ENCODE assay signal across 12 cellular contexts in genomic region chr6:82553863-82554531, GRCh38.
DNase-seq lines count a peak whose midpoint lies in the region; ATAC-seq and TF ChIP-seq lines count a peak whose summit lies in the region.
"Had no signal": no experiment of that assay in that cellular context is flagged by ENCODE, and none has a peak within 500 bp of the region (broad histone marks: within the 10 kb centered on the region; RNA-seq: fewer than 3 reads in every experiment).

No MANE protein-coding gene starts in this region.

- no peak overlapping the region for H4K91ac ChIP-seq in neuronal stem cell (ENCODE audit: low read depth, low read length, poor library complexity)

- no peaks in the 10 kb centered on the region for H3K27me3 ChIP-seq in GM23338 (ENCODE audit: insufficient read depth)
- H3K27me3 ChIP-seq in neuronal stem cell (ENCODE audit: control insufficient read depth in 3 of 3, insufficient read depth in 3 of 3, low read depth in 1 of 3, low read length in 3 of 3) = no peaks in the 10 kb centered on the region
- H3K27me3 ChIP-seq in H7 (ENCODE audit: control insufficient read depth, insufficient read depth, low read length) = no peaks in the 10 kb centered on the region

- H3K9me3 Mint-ChIP-seq in GM23338 (peaks cover 13% of the 10 kb centered on the region; the same call in 2 of the 3 replicates), progenitor cell of endocrine pancreas (ENCODE audit: low read depth) (peaks cover 7% of the 10 kb centered on the region)

- no peak overlapping the region for H3K9ac ChIP-seq in neuronal stem cell (ENCODE audit: low read depth, low read length, poor library complexity)
- H3K9ac ChIP-seq: GM23248 had no signal

- H3K9me3 ChIP-seq in neuronal stem cell (replicated peaks in 1 of 2; ENCODE audit: control insufficient read depth in 2 of 2, insufficient read depth in 1 of 2, low read depth in 1 of 2, low read length in 2 of 2) = no peaks in the 10 kb centered on the region
- H3K9me3 ChIP-seq: HAP-1 had no signal

- H2AFZ ChIP-seq in GM23338 (0 out of 2 replicates have a peak overlapping the region, but pooled peaks have one; percentile 14), neuronal stem cell (ENCODE audit: low read length) (no peak overlapping the region)
- H2AFZ ChIP-seq: GM23248 had no signal

- no peak overlapping the region for H3K18ac ChIP-seq in neuronal stem cell (ENCODE audit: low read length)

- H3F3A ChIP-seq in GM23338 (replicated peaks; ENCODE audit: low read depth) = no peaks in the 10 kb centered on the region

- no peak overlapping the region for H3K23ac ChIP-seq in neuronal stem cell (ENCODE audit: low read depth, low read length, poor library complexity)

- no peak overlapping the region for H3K27ac ChIP-seq in GM23338 (ENCODE audit: low read depth)
- peak overlapping the region; percentile 10 for H3K27ac ChIP-seq in neuronal stem cell (replicated peaks; ENCODE audit: low read length)
- H3K27ac ChIP-seq: GM23248, HL-60 had no signal

- no peak overlapping the region for H3K27ac Mint-ChIP-seq in GM23338
- H3K27ac Mint-ChIP-seq in progenitor cell of endocrine pancreas = no peak overlapping the region
- H3K27ac Mint-ChIP-seq: CD8-positive, alpha-beta memory T cell had no signal

- no peak overlapping the region for H3K4me2 ChIP-seq in GM23338
- no peak overlapping the region for H3K4me2 ChIP-seq in neuronal stem cell (ENCODE audit: insufficient read depth, low read length, poor library complexity, severe bottlenecking)

- H3K36me3 Mint-ChIP-seq in GM23338 (ENCODE audit: low read depth) (0 out of 3 replicates have a peak, but pooled peaks cover 6% of the 10 kb centered on the region), progenitor cell of endocrine pancreas (ENCODE audit: insufficient read depth) (no peaks in the 10 kb centered on the region)
- H3K36me3 Mint-ChIP-seq: CD8-positive, alpha-beta memory T cell had no signal

- H3K4me3 Mint-ChIP-seq in GM23338 (no peak overlapping the region), progenitor cell of endocrine pancreas (ENCODE audit: low read depth) (no peak overlapping the region)
- H3K4me3 Mint-ChIP-seq: CD8-positive, alpha-beta memory T cell had no signal

- H3K4ac ChIP-seq in neuronal stem cell (ENCODE audit: low read length) = no peak overlapping the region

- no peak overlapping the region for H2BK120ac ChIP-seq in neuronal stem cell (ENCODE audit: low read depth, low read length)

- ATAC-seq in GM23338 (no peak), left colon (no peak)

- intact Hi-C loops in left colon (cut with DNase I, micrococcal nuclease) = no loop called here

- H2AK5ac ChIP-seq in neuronal stem cell (ENCODE audit: low read depth, low read length) = no peak overlapping the region

- H3K36me3 ChIP-seq in GM23338 (ENCODE audit: insufficient read depth) = no peaks in the 10 kb centered on the region
- no peaks in the 10 kb centered on the region for H3K36me3 ChIP-seq in neuronal stem cell (replicated peaks in 1 of 2; ENCODE audit: control insufficient read depth in 2 of 2, insufficient read depth in 2 of 2, low read length in 2 of 2)
- H3K36me3 ChIP-seq in H7 (replicated peaks; ENCODE audit: control insufficient read depth, insufficient read depth, low read length) = no peaks in the 10 kb centered on the region
- H3K36me3 ChIP-seq: HAP-1 had no signal

- no peak for TF ChIP-seq CTCF in GM23338 (conservative IDR thresholded peaks at IDR 0.05; ENCODE audit: low read depth in 2 of 2)
- no peak for TF ChIP-seq CTCF in fibroblast of the aortic adventitia (IDR thresholded peaks at IDR 0.05; ENCODE audit: insufficient read depth, low read length)
- TF ChIP-seq CTCF in progenitor cell of endocrine pancreas (IDR thresholded peaks at IDR 0.05; ENCODE audit: unreplicated experiment) = no peak

- DNase-seq in GM23338 (ENCODE audit: low spot score) (no peak), amniotic epithelial cell (ENCODE audit: low read depth) (peak; percentile 7), fibroblast of the aortic adventitia (ENCODE audit: low read depth) (peak; percentile 55), neuronal stem cell (ENCODE audit: low spot score) (no peak), left colon (no peak), H7 (no peak), progenitor cell of endocrine pancreas (ENCODE audit: low spot score, unreplicated experiment) (no peak), 8988T (no peak)
- DNase-seq: CD8-positive, alpha-beta memory T cell had no signal

- H3K79me2 ChIP-seq in GM23338 (replicated peaks; ENCODE audit: insufficient read depth) = no peaks in the 10 kb centered on the region

- H2BK5ac ChIP-seq in neuronal stem cell (ENCODE audit: low read length) = no peak overlapping the region

- H3K4me3 ChIP-seq in GM23338 (no peak overlapping the region), fibroblast of the aortic adventitia (ENCODE audit: low read depth, low read length) (no peak overlapping the region), neuronal stem cell (ENCODE audit: low read length in 2 of 2) (no peak overlapping the region), H7 (ENCODE audit: insufficient read depth, low read depth, low read length) (no peak overlapping the region)
- H3K4me3 ChIP-seq: GM23248, HAP-1 had no signal

- H3K4me1 ChIP-seq in GM23338 (ENCODE audit: insufficient read depth) = no peaks in the 10 kb centered on the region
- no peaks in the 10 kb centered on the region for H3K4me1 ChIP-seq in neuronal stem cell (ENCODE audit: control insufficient read depth in 2 of 2, insufficient read depth in 1 of 2, low read depth in 1 of 2, low read length in 2 of 2)
- H3K4me1 ChIP-seq: HAP-1 had no signal

- H2BK12ac ChIP-seq in neuronal stem cell (ENCODE audit: low read length) = no peak overlapping the region

- H3K27me3 Mint-ChIP-seq in GM23338 (ENCODE audit: insufficient read depth, low read depth, poor library complexity) (peaks cover 4% of the 10 kb centered on the region), progenitor cell of endocrine pancreas (no peaks in the 10 kb centered on the region)

- no peak overlapping the region for H3K14ac ChIP-seq in neuronal stem cell (ENCODE audit: low read length)

- no peaks in the 10 kb centered on the region for H3K9me2 ChIP-seq in GM23338 (ENCODE audit: insufficient read depth)

- WGBS in neuronal stem cell (ENCODE audit: extremely low coverage in 2 of 2, insufficient read length in 2 of 2, insufficient replicate concordance in 1 of 2), 2 donors = no CpG with 5 or more reads among the region's 2 CpGs

- H3K4me1 Mint-ChIP-seq in GM23338 (peaks cover 5% of the 10 kb centered on the region; the same call in 2 of the 3 replicates), progenitor cell of endocrine pancreas (ENCODE audit: low read depth) (peaks cover 1% of the 10 kb centered on the region)
- H3K4me1 Mint-ChIP-seq: CD8-positive, alpha-beta memory T cell had no signal

- no peak overlapping the region for H2BK15ac ChIP-seq in neuronal stem cell (ENCODE audit: low read length)

- no peaks in the 10 kb centered on the region for H3K79me1 ChIP-seq in neuronal stem cell (ENCODE audit: low read depth, low read length)

- H4K20me1 ChIP-seq in GM23338 (replicated peaks; ENCODE audit: insufficient read depth) = no peaks in the 10 kb centered on the region

- no peak overlapping the region for H4K8ac ChIP-seq in neuronal stem cell (ENCODE audit: low read depth, low read length)

TF ChIP-seq in GM23338, 12 proteins besides CTCF, POLR2A, EP300 and RAD21 (continues in another document):
- TF ChIP-seq EZH2 (IDR thresholded peaks at IDR 0.05; ENCODE audit: low read depth, unreplicated experiment) = no peak
- TF ChIP-seq ZNF331 (CRISPR knock-in tag; IDR thresholded peaks at IDR 0.05; ENCODE audit: low read depth) = no peak
- TF ChIP-seq JUNB (IDR thresholded peaks at IDR 0.05; ENCODE audit: unreplicated experiment) = no peak
- TF ChIP-seq NANOG (IDR thresholded peaks at IDR 0.05; ENCODE audit: borderline replicate concordance) = no peak
- TF ChIP-seq STAT1 (IDR thresholded peaks at IDR 0.05; ENCODE audit: unreplicated experiment) = no peak
- no peak for TF ChIP-seq ZNF114 (CRISPR knock-in tag; IDR thresholded peaks at IDR 0.05)

Comparison
In these comparisons a context has a peak if more than half of its experiments do, and no peak if none do; other contexts are left out.
1. DNase-seq: peak in amniotic epithelial cell (single experiment) and fibroblast of the aortic adventitia (single experiment); none in GM23338 (single experiment), neuronal stem cell (single experiment), left colon (0 of 2), H7 (single experiment), progenitor cell of endocrine pancreas (single experiment) and 8988T (single experiment).